In genomic region chr6:121897337-121897760, GRCh38 we compare ENCODE assay signal across 20 cellular contexts.
DNase-seq lines count a peak whose midpoint lies in the region; ATAC-seq and TF ChIP-seq lines count a peak whose summit lies in the region.
"Had no signal": no experiment of that assay in that cellular context is flagged by ENCODE, and none has a peak within 500 bp of the region (broad histone marks: within the 10 kb centered on the region; RNA-seq: fewer than 3 reads in every experiment).

No MANE protein-coding gene starts in this region.

- no peaks in the 10 kb centered on the region for H3K4me1 Mint-ChIP-seq in activated T-cell treated with anti-CD3 and anti-CD28 coated beads, Interleukin-2, amount 50 U/mL, for 24 hours (ENCODE audit: low read depth)
- H3K4me1 Mint-ChIP-seq: immature natural killer cell, T-cell had no signal

- ATAC-seq in SK-N-SH treated with all-trans-retinoic acid at 6 μM for 48 hours: peak; percentile 38
- ATAC-seq in esophagus mucosa: peak; percentile 64
- ATAC-seq in HG02610 (IDR thresholded peaks at IDR 0.05; ENCODE audit: unreplicated experiment): no peak
- ATAC-seq: body of pancreas, T-cell had no signal

- H3K36me3 ChIP-seq in osteoblast (ENCODE audit: insufficient read depth, low read length): no peaks in the 10 kb centered on the region
- H3K36me3 ChIP-seq: neutrophil, Peyer's patch, suprapubic skin had no signal

- H3K4me2 ChIP-seq in osteoblast (ENCODE audit: insufficient read depth, low read length): no peak overlapping the region
- H3K4me2 ChIP-seq: KMS-11 had no signal

- no peaks in the 10 kb centered on the region for H3K79me2 ChIP-seq in osteoblast (ENCODE audit: insufficient read depth, low read length)

- H3K4me1 ChIP-seq in osteoblast (ENCODE audit: insufficient read depth, low read length): peaks cover 6% of the 10 kb centered on the region
- H3K4me1 ChIP-seq: body of pancreas, Peyer's patch had no signal

- H3K9me3 ChIP-seq in osteoblast (ENCODE audit: low read depth, low read length): no peaks in the 10 kb centered on the region
- H3K9me3 ChIP-seq: body of pancreas, neutrophil, Peyer's patch, suprapubic skin had no signal

- H3K27ac ChIP-seq in osteoblast (ENCODE audit: low read depth, low read length): no peak overlapping the region
- H3K27ac ChIP-seq: body of pancreas, KMS-11, neutrophil, Peyer's patch, suprapubic skin had no signal

- no peak overlapping the region for H3K27ac Mint-ChIP-seq in activated T-cell treated with anti-CD3 and anti-CD28 coated beads, Interleukin-2, amount 50 U/mL, for 24 hours
- H3K27ac Mint-ChIP-seq: immature natural killer cell, T-cell had no signal

- H2AFZ ChIP-seq in osteoblast (ENCODE audit: low read length): peak overlapping the region; percentile 20

- no peaks in the 10 kb centered on the region for H3K9me3 Mint-ChIP-seq in activated T-cell treated with anti-CD3 and anti-CD28 coated beads, Interleukin-2, amount 50 U/mL, for 24 hours
- H3K9me3 Mint-ChIP-seq: T-cell had no signal

- no peaks in the 10 kb centered on the region for H4K20me1 ChIP-seq in osteoblast (ENCODE audit: insufficient read depth, low read length)

- no peak overlapping the region for H3K4me3 Mint-ChIP-seq in activated T-cell treated with anti-CD3 and anti-CD28 coated beads, Interleukin-2, amount 50 U/mL, for 24 hours
- H3K4me3 Mint-ChIP-seq: immature natural killer cell, T-cell had no signal

- no peak for TF ChIP-seq CTCF in osteoblast (IDR thresholded peaks at IDR 0.05; ENCODE audit: extremely low read depth, low read depth, low read length)

- no peaks in the 10 kb centered on the region for H3K27me3 ChIP-seq in osteoblast (ENCODE audit: insufficient read depth, low read length)
- H3K27me3 ChIP-seq: body of pancreas, neutrophil, Peyer's patch, suprapubic skin had no signal

- H3K27me3 Mint-ChIP-seq in activated T-cell treated with anti-CD3 and anti-CD28 coated beads, Interleukin-2, amount 50 U/mL, for 24 hours: no peaks in the 10 kb centered on the region
- H3K27me3 Mint-ChIP-seq: T-cell had no signal

- no peaks in the 10 kb centered on the region for H3K36me3 Mint-ChIP-seq in activated T-cell treated with anti-CD3 and anti-CD28 coated beads, Interleukin-2, amount 50 U/mL, for 24 hours (ENCODE audit: low read depth)
- H3K36me3 Mint-ChIP-seq: immature natural killer cell, T-cell had no signal

- peak; percentile 35 for DNase-seq in HT1080 (ENCODE audit: low read depth)
- DNase-seq in osteoblast (ENCODE audit: insufficient read length, low spot score, missing footprints): no peak
- no peak for DNase-seq in activated T-cell treated with anti-CD3 and anti-CD28 coated beads, Interleukin-2, amount 50 U/mL, for 24 hours
- DNase-seq in T-helper 9 cell: no peak
- no peak for DNase-seq in effector CD4-positive, alpha-beta T cell
- DNase-seq: activated CD4-positive, CD25-positive, alpha-beta regulatory T cell; activated effector memory CD4-positive, alpha-beta T cell treated with anti-CD3 and anti-CD28 coated beads, Interleukin-2, amount 50 U/mL, for 16 hours; body of pancreas; immature natural killer cell; mesendoderm; NCI-H510A treated with DMSO at 0.1 percent for 48 hours; Peyer's patch; stimulated activated CD4-positive, alpha-beta T cell treated with anti-CD3 and anti-CD28 coated beads, Interleukin-2, amount 100 ng/mL, for 48 hours; T-cell had no signal

- no peak overlapping the region for H3K4me3 ChIP-seq in osteoblast (ENCODE audit: insufficient read depth, low read length)
- H3K4me3 ChIP-seq: body of pancreas, Peyer's patch, suprapubic skin had no signal

TF ChIP-seq in SK-N-SH treated with all-trans-retinoic acid at 6 μM for 48 hours, 23 proteins besides CTCF, POLR2A, EP300 and RAD21:
- TF ChIP-seq OSR1 (CRISPR knock-in tag; IDR thresholded peaks at IDR 0.05): no peak
- TF ChIP-seq, protein P1, sequence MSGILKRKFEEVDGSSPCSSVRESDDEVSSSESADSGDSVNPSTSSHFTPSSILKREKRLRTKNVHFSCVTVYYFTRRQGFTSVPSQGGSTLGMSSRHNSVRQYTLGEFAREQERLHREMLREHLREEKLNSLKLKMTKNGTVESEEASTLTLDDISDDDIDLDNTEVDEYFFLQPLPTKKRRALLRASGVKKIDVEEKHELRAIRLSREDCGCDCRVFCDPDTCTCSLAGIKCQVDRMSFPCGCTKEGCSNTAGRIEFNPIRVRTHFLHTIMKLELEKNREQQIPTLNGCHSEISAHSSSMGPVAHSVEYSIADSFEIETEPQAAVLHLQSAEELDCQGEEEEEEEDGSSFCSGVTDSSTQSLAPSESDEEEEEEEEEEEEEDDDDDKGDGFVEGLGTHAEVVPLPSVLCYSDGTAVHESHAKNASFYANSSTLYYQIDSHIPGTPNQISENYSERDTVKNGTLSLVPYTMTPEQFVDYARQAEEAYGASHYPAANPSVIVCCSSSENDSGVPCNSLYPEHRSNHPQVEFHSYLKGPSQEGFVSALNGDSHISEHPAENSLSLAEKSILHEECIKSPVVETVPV (CRISPR knock-in tag; IDR thresholded peaks at IDR 0.05): no peak
- TF ChIP-seq GLIS3 (CRISPR knock-in tag; IDR thresholded peaks at IDR 0.05): no peak
- no peak for TF ChIP-seq TOX (CRISPR knock-in tag; IDR thresholded peaks at IDR 0.05; ENCODE audit: borderline replicate concordance)
- TF ChIP-seq ISL1 (CRISPR knock-in tag; IDR thresholded peaks at IDR 0.05): peak; percentile 23; the same call in 1 of the 2 replicates
